In the genomic region with DNA sequence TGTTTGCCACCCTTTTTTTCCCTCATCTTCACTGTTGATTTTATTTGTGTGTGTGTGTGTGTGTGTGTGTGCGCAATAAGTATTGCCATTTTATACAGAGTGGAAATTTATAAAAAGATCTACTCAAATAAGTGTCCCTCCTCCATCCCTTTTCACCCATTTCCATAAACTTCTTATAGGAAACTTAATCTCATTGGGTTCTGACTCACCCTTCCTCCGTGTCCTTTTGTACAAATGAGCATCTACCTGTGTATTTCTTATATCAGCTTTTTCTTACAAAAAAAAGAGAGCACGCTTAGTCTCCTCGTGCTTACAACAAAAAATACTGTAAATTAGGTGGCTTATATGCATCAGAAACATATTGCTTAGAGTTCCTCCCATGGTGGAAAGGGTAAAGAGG, we compare ENCODE assay signal across 34 cellular contexts.
"Had no signal": no experiment of that assay in that cellular context is flagged by ENCODE, and none has a peak within 500 bp of the region (broad histone marks: within the 10 kb centered on the region; RNA-seq: fewer than 3 reads in every experiment).

No MANE protein-coding gene starts in this region.

- H3K27me3 ChIP-seq: MG63 had no signal

- DNase-seq: Karpas-422, Kasumi-1, MG63, MM.1S, MV-4-11, NCI-H1048, NCI-H1092, NCI-H1092 treated with DMSO at 0.1 percent for 48 hours, NCI-H1105, NCI-H1105 treated with DMSO at 0.1 percent for 48 hours, NCI-H1417, NCI-H1417 treated with DMSO at 0.1 percent for 48 hours, NCI-H1436, NCI-H1436 treated with DMSO at 0.1 percent for 48 hours, NCI-H146, NCI-H1694, NCI-H1694 treated with DMSO at 0.1 percent for 48 hours, NCI-H187, NCI-H187 treated with DMSO at 0.1 percent for 48 hours, NCI-H1930, NCI-H2029, NCI-H2029 treated with DMSO at 0.1 percent for 48 hours, NCI-H2081, NCI-H2081 treated with DMSO at 0.1 percent for 48 hours, NCI-H2107, NCI-H2171, NCI-H2171 treated with DMSO at 0.1 percent for 48 hours, NCI-H2227 treated with DMSO at 0.1 percent for 48 hours, NCI-H226, NCI-H345, NCI-H446, NCI-H446 treated with DMSO at 0.1 percent for 48 hours, NCI-H510A, NCI-H510A treated with DMSO at 0.1 percent for 48 hours had no signal

- H3K4me3 ChIP-seq: MG63 had no signal

- H3K36me3 ChIP-seq: MG63 had no signal

- H3K9me3 ChIP-seq: MG63 had no signal
